Comparison of ENCODE assay signal across 8 cellular contexts in genomic region chr4:128811571-128812359, GRCh38. TPM values are rescaled to one million over a fixed set of nuclear protein-coding genes. Genes with fewer than 3 reads are reported as not detected.
A peak's percentile ranks its signal among the peaks of the same experiment; 100 is the strongest.
DNase-seq lines count a peak whose midpoint lies in the region; ATAC-seq and TF ChIP-seq lines count a peak whose summit lies in the region.

No MANE protein-coding gene starts in this region.

- H3K27me3 ChIP-seq in GM23338 (ENCODE audit: insufficient read depth) = no peaks in the 10 kb centered on the region
- H3K27me3 ChIP-seq in Karpas-422 (ENCODE audit: low read length) = no peaks in the 10 kb centered on the region

- H3K36me3 Mint-ChIP-seq in GM23338 (ENCODE audit: low read depth) (peaks cover 35% of the 10 kb centered on the region), nephron (ENCODE audit: low read depth) (no peaks in the 10 kb centered on the region)
- H3K36me3 Mint-ChIP-seq in activated T-helper 17 cell treated with anti-CD3 and anti-CD28 coated beads, Interleukin-2, amount 50 U/mL, for 72 hours (ENCODE audit: low read depth) = peaks cover 8% of the 10 kb centered on the region
- peaks cover 13% of the 10 kb centered on the region for H3K36me3 Mint-ChIP-seq in stimulated activated naive CD8-positive, alpha-beta T cell treated with anti-CD3 and anti-CD28 coated beads, Interleukin-15, Interleukin-2, amounts not matched to agents 100 ng/mL and 50 ng/mL, for 24 hours (ENCODE audit: low read depth)

- H3K27ac ChIP-seq in GM23338 (ENCODE audit: low read depth) = peak overlapping the region; percentile 90
- H3K27ac ChIP-seq in Karpas-422 (ENCODE audit: low read length) = peak overlapping the region; percentile 100

- TF ChIP-seq CTCF in GM23338 (conservative IDR thresholded peaks at IDR 0.05; ENCODE audit: low read depth in 2 of 2) (no peak), nephron (IDR thresholded peaks at IDR 0.05; ENCODE audit: unreplicated experiment in 3 of 3) (no peak)

- H3K36me3 ChIP-seq in GM23338 (ENCODE audit: insufficient read depth) (peaks cover 6% of the 10 kb centered on the region; the same call in 1 of the 2 replicates), Karpas-422 (ENCODE audit: insufficient read depth, low read length) (peaks cover 17% of the 10 kb centered on the region; the same call in 1 of the 2 replicates)

- H3K4me2 ChIP-seq in GM23338 = peak overlapping the region; percentile 97
- peak overlapping the region; percentile 90 for H3K4me2 ChIP-seq in Karpas-422 (ENCODE audit: low read depth, low read length, poor library complexity, severe bottlenecking)

- H3K4me1 ChIP-seq in GM23338 (ENCODE audit: insufficient read depth) = peaks cover 48% of the 10 kb centered on the region
- peaks cover 28% of the 10 kb centered on the region for H3K4me1 ChIP-seq in Karpas-422 (ENCODE audit: low read length)

- peak overlapping the region; percentile 99 for H3K4me3 Mint-ChIP-seq in GM23338
- H3K4me3 Mint-ChIP-seq in activated T-helper 17 cell treated with anti-CD3 and anti-CD28 coated beads, Interleukin-2, amount 50 U/mL, for 72 hours = peak overlapping the region; percentile 80
- H3K4me3 Mint-ChIP-seq in nephron = peak overlapping the region; percentile 87 to 95 (median 94)
- H3K4me3 Mint-ChIP-seq in stimulated activated naive CD8-positive, alpha-beta T cell treated with anti-CD3 and anti-CD28 coated beads, Interleukin-15, Interleukin-2, amounts not matched to agents 100 ng/mL and 50 ng/mL, for 24 hours = peak overlapping the region; percentile 100

- peaks cover 48% of the 10 kb centered on the region for H3K4me1 Mint-ChIP-seq in GM23338
- H3K4me1 Mint-ChIP-seq in activated T-helper 17 cell treated with anti-CD3 and anti-CD28 coated beads, Interleukin-2, amount 50 U/mL, for 72 hours = peaks cover 17% of the 10 kb centered on the region
- H3K4me1 Mint-ChIP-seq in nephron = peaks cover 17% of the 10 kb centered on the region
- peaks cover 31% of the 10 kb centered on the region for H3K4me1 Mint-ChIP-seq in stimulated activated naive CD8-positive, alpha-beta T cell treated with anti-CD3 and anti-CD28 coated beads, Interleukin-15, Interleukin-2, amounts not matched to agents 100 ng/mL and 50 ng/mL, for 24 hours (ENCODE audit: low read depth)

- no peaks in the 10 kb centered on the region for H3K9me3 ChIP-seq in Karpas-422 (ENCODE audit: low read length)

- H3K27ac Mint-ChIP-seq in GM23338 (peak overlapping the region; percentile 90; the same call in 1 of the 2 replicates), nephron (peak overlapping the region in 2 of 3 experiments; percentile 37 to 82)
- peak overlapping the region; percentile 36 for H3K27ac Mint-ChIP-seq in activated T-helper 17 cell treated with anti-CD3 and anti-CD28 coated beads, Interleukin-2, amount 50 U/mL, for 72 hours
- H3K27ac Mint-ChIP-seq in stimulated activated naive CD8-positive, alpha-beta T cell treated with anti-CD3 and anti-CD28 coated beads, Interleukin-15, Interleukin-2, amounts not matched to agents 100 ng/mL and 50 ng/mL, for 24 hours = peak overlapping the region; percentile 93

- peak overlapping the region; percentile 87 for H3K9ac ChIP-seq in Karpas-422 (ENCODE audit: low read length)

- peaks cover 21% of the 10 kb centered on the region for H3K27me3 Mint-ChIP-seq in GM23338 (ENCODE audit: insufficient read depth, low read depth, poor library complexity)
- no peaks in the 10 kb centered on the region for H3K27me3 Mint-ChIP-seq in activated T-helper 17 cell treated with anti-CD3 and anti-CD28 coated beads, Interleukin-2, amount 50 U/mL, for 72 hours
- H3K27me3 Mint-ChIP-seq in nephron (ENCODE audit: low read depth) = peaks cover 5% of the 10 kb centered on the region
- no peaks in the 10 kb centered on the region for H3K27me3 Mint-ChIP-seq in stimulated activated naive CD8-positive, alpha-beta T cell treated with anti-CD3 and anti-CD28 coated beads, Interleukin-15, Interleukin-2, amounts not matched to agents 100 ng/mL and 50 ng/mL, for 24 hours

- ATAC-seq in GM23338 = peak; percentile 16
- ATAC-seq in activated T-helper 17 cell treated with anti-CD3 and anti-CD28 coated beads, Interleukin-2, amount 50 U/mL, for 72 hours (replicated peaks) = peak; percentile 59

- H4K20me1 ChIP-seq in GM23338 (replicated peaks; ENCODE audit: insufficient read depth) (peaks cover 39% of the 10 kb centered on the region), Karpas-422 (ENCODE audit: insufficient read depth, low read depth, low read length) (peaks cover 16% of the 10 kb centered on the region; the same call in 1 of the 2 replicates)

- peaks cover 72% of the 10 kb centered on the region for H3K79me2 ChIP-seq in GM23338 (replicated peaks; ENCODE audit: insufficient read depth)
- H3K79me2 ChIP-seq in Karpas-422 (ENCODE audit: low read length) = peaks cover 53% of the 10 kb centered on the region

- H2AFZ ChIP-seq in GM23338 (no peak overlapping the region), Karpas-422 (ENCODE audit: low read length) (no peak overlapping the region)

- DNase-seq in EL (peak; percentile 94), GM23338 (ENCODE audit: low spot score) (peak; percentile 91), Karpas-422 (peak; percentile 99), RPMI7951 (ENCODE audit: low read depth) (peak; percentile 91), fibroblast of peridontal ligament (ENCODE audit: extremely low read depth) (peak; percentile 74)

- H3F3A ChIP-seq in GM23338 (replicated peaks; ENCODE audit: low read depth) = 0 out of 2 replicates have a peak, but pooled peaks cover 8% of the 10 kb centered on the region

- peak overlapping the region; percentile 66 for H3K4me3 ChIP-seq in GM23338
- peak overlapping the region; percentile 96 for H3K4me3 ChIP-seq in Karpas-422 (ENCODE audit: low read length)

- H3K9me3 Mint-ChIP-seq in GM23338 = peaks cover 3% of the 10 kb centered on the region; the same call in 2 of the 3 replicates
- no peaks in the 10 kb centered on the region for H3K9me3 Mint-ChIP-seq in activated T-helper 17 cell treated with anti-CD3 and anti-CD28 coated beads, Interleukin-2, amount 50 U/mL, for 72 hours
- H3K9me3 Mint-ChIP-seq in nephron = no peaks in the 10 kb centered on the region
- H3K9me3 Mint-ChIP-seq in stimulated activated naive CD8-positive, alpha-beta T cell treated with anti-CD3 and anti-CD28 coated beads, Interleukin-15, Interleukin-2, amounts not matched to agents 100 ng/mL and 50 ng/mL, for 24 hours = no peaks in the 10 kb centered on the region

- H3K9me2 ChIP-seq in GM23338 (ENCODE audit: insufficient read depth) (no peaks in the 10 kb centered on the region), Karpas-422 (replicated peaks; ENCODE audit: insufficient read depth, low read length) (no peaks in the 10 kb centered on the region)

TF ChIP-seq in GM23338, 12 proteins besides CTCF, POLR2A, EP300 and RAD21:
- TF ChIP-seq POLR2AphosphoS5 (IDR thresholded peaks at IDR 0.05; ENCODE audit: low read depth) = peak; percentile 59
- TF ChIP-seq CREB1 (CRISPR knock-in tag; IDR thresholded peaks at IDR 0.05; ENCODE audit: low read depth) = peak; percentile 44; the same call in 1 of the 2 replicates
- no peak for TF ChIP-seq ZNF114 (CRISPR knock-in tag; IDR thresholded peaks at IDR 0.05)

RNA-seq across cellular contexts. Expression of gene JADE1, which starts 2.3 kb away (rescaled TPM):
- total RNA-seq in GM23338 (2014; rRNA removed; shearing (Covaris generic)) = 156 and 158 TPM in 2 replicates
- polyA plus RNA-seq in GM23338 (2016; fragmentation: Nextera tagmentation; extraction: Ambion mirVana) = 75.5 and 84.2 TPM in 2 replicates
- total RNA-seq in Karpas-422 (2014; rRNA removed; shearing (Covaris generic); ENCODE audit: low replicate concordance) = 31.5 and 43.0 TPM in 2 replicates
- 13.7 and 16.5 TPM in 2 replicates for total RNA-seq in RPMI7951 (2014; rRNA removed; shearing (Covaris generic))
- total RNA-seq in activated T-helper 17 cell treated with anti-CD3 and anti-CD28 coated beads, Interleukin-2, amount 50 U/mL, for 72 hours = 10 to 100 TPM; 22.2 to 27.3 TPM

Comparison
In these comparisons a context has a peak if more than half of its experiments do, and no peak if none do; other contexts are left out.
1. Peak in every context shown above with its lines: DNase-seq, ATAC-seq, H3K4me3 ChIP-seq and H3K27ac ChIP-seq.
2. H3K27ac Mint-ChIP-seq: peak in every context shown above with its lines; median percentile 93 in stimulated activated naive CD8-positive, alpha-beta T cell treated with anti-CD3 and anti-CD28 coated beads, Interleukin-15, Interleukin-2, amounts not matched to agents 100 ng/mL and 50 ng/mL, for 24 hours; 90 in GM23338; 60 in nephron; 36 in activated T-helper 17 cell treated with anti-CD3 and anti-CD28 coated beads, Interleukin-2, amount 50 U/mL, for 72 hours.